8 cellular contexts compared by ENCODE assay signal in the genomic region with DNA sequence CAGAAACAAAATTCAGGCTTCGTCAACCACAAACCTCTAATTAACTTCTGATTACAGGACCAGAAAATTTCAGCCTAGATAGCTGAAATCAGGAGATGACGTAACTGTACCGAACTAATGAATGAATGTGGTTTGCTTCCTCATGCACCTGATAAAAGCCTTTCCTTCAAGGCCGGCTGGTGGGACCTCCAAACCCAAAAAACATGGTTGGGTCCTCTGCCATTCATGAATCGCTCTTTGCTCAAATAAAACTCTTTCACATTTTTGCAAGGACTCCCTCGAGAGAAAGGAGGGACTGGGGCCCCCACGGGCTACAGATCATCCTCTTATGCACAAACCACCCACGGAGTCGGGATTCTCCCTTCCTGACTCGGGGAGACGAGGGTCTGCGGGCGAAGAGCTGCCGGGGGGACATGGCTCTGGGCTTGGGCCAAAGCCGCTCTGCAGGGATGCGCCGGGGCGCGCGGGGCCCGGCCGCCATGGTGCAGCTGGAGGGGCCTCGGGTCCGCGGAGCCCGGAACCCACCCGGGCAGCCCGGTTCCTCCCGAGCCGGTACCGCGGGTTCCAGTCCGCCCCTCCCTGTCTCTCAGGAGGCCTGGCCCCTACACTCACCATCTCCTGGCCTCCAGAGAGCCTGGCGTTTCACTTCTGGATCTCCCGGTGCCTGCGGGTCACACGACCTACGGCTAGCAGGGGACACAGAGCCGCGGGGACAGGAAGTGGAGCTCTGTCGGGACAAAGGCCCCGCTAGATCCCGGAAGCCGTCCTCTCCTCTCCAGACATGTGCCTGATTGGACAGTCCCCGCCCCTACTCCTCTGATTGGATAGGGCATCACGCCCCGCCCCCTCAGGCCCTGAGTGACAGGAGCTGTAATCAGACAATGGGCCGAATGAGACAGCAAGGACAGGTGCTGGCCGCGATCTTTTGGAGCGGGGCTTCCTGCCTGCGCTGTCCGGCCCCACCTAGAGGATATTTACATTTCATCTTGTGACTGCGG. TPM values are rescaled to one million over a fixed set of nuclear protein-coding genes. Genes with fewer than 3 reads are reported as not detected.
DNase-seq lines count a peak whose midpoint lies in the region; ATAC-seq and TF ChIP-seq lines count a peak whose summit lies in the region.

A gene (minus strand): TSS at position 721 of the 998 bp plus-strand sequence. CDS start 106 bp downstream, at position 615.

- intact Hi-C loops in left ventricle myocardium inferior (cut with micrococcal nuclease) (no loop called here), prostate gland (cut with DNase I) (no loop called here)

- peaks cover 24% of the 10 kb centered on the region for H3K9me3 Mint-ChIP-seq in T-helper 1 cell treated with Interleukin-12 subunit alpha and Interleukin-12 subunit beta and Interleukin-4 antibody, amounts not matched to agents 30 μg/mL and 1 μg/mL, for 36 hours

- peak; percentile 99 for ATAC-seq in HG02884 (IDR thresholded peaks at IDR 0.05; ENCODE audit: unreplicated experiment)

- peaks cover 47% of the 10 kb centered on the region for H3K36me3 Mint-ChIP-seq in T-helper 1 cell treated with Interleukin-12 subunit alpha and Interleukin-12 subunit beta and Interleukin-4 antibody, amounts not matched to agents 30 μg/mL and 1 μg/mL, for 36 hours (ENCODE audit: low read depth)

- under 1% methylated on average over 54 of the region's 54 CpGs for WGBS in prostate gland
- 1% methylated on average over 54 of the region's 54 CpGs for WGBS in urinary bladder

- no peaks in the 10 kb centered on the region for H3K27me3 Mint-ChIP-seq in T-helper 1 cell treated with Interleukin-12 subunit alpha and Interleukin-12 subunit beta and Interleukin-4 antibody, amounts not matched to agents 30 μg/mL and 1 μg/mL, for 36 hours (ENCODE audit: low read depth)

- H3K36me3 ChIP-seq in left ventricle myocardium inferior = peaks cover 4% of the 10 kb centered on the region
- no peaks in the 10 kb centered on the region for H3K36me3 ChIP-seq in prostate gland
- no peaks in the 10 kb centered on the region for H3K36me3 ChIP-seq in urinary bladder (ENCODE audit: insufficient read depth)

- H3K4me3 Mint-ChIP-seq in T-helper 1 cell treated with Interleukin-12 subunit alpha and Interleukin-12 subunit beta and Interleukin-4 antibody, amounts not matched to agents 30 μg/mL and 1 μg/mL, for 36 hours = peak within 1 kb of the TSS; percentile 98

- DNase-seq in GM13977 (ENCODE audit: low spot score) (peak; percentile 99), NCI-H1694 (lab: John Stamatoyannopoulos, UW) (peak; percentile 97), amniotic stem cell (lab: John Stamatoyannopoulos, UW) (peak; percentile 94), left ventricle myocardium inferior (peak; percentile 99), prostate gland (ENCODE audit: low spot score) (peak; percentile 98)

- in situ Hi-C loops in GM13977 (cut with MboI; ENCODE audit: low pct_unique_long_range_greater_than_20kb, low sequenced_read_pairs, unreplicated experiment) = no loop called here

- H3K4me3 ChIP-seq in left ventricle myocardium inferior = peak within 1 kb of the TSS; percentile 92
- peak within 1 kb of the TSS; percentile 76 to 77 for H3K4me3 ChIP-seq in prostate gland
- H3K4me3 ChIP-seq in urinary bladder (ENCODE audit: low read depth, low read length) = peak within 1 kb of the TSS; percentile 84

- H3K9me3 ChIP-seq in left ventricle myocardium inferior (replicated peaks) (no peaks in the 10 kb centered on the region), prostate gland (no peaks in the 10 kb centered on the region)

- no peaks in the 10 kb centered on the region for H3K27me3 ChIP-seq in left ventricle myocardium inferior (ENCODE audit: low read depth)
- H3K27me3 ChIP-seq in prostate gland (replicated peaks; ENCODE audit: insufficient read depth) = no peaks in the 10 kb centered on the region

- H3K27ac Mint-ChIP-seq in T-helper 1 cell treated with Interleukin-12 subunit alpha and Interleukin-12 subunit beta and Interleukin-4 antibody, amounts not matched to agents 30 μg/mL and 1 μg/mL, for 36 hours = peak within 1 kb of the TSS; percentile 98

- peaks cover 27% of the 10 kb centered on the region for H3K4me1 Mint-ChIP-seq in T-helper 1 cell treated with Interleukin-12 subunit alpha and Interleukin-12 subunit beta and Interleukin-4 antibody, amounts not matched to agents 30 μg/mL and 1 μg/mL, for 36 hours (ENCODE audit: low read depth)

- TF ChIP-seq CTCF in GM13977 (IDR thresholded peaks at IDR 0.05; ENCODE audit: extremely low read depth, insufficient read depth, missing control alignments) (peak; percentile 9), left ventricle myocardium inferior (IDR thresholded peaks at IDR 0.05; ENCODE audit: borderline replicate concordance) (no peak), prostate gland (IDR thresholded peaks at IDR 0.05) (no peak)

- peak within 1 kb of the TSS; percentile 90 for H3K27ac ChIP-seq in left ventricle myocardium inferior (replicated peaks)
- peak within 1 kb of the TSS; percentile 33 to 69 for H3K27ac ChIP-seq in prostate gland
- H3K27ac ChIP-seq in urinary bladder (ENCODE audit: low read depth) = peak within 1 kb of the TSS; percentile 49

- peak; percentile 77 for TF ChIP-seq POLR2A in prostate gland (IDR thresholded peaks at IDR 0.05)

- H3K4me1 ChIP-seq in left ventricle myocardium inferior (peaks cover 45% of the 10 kb centered on the region), prostate gland (replicated peaks) (peaks cover 10% of the 10 kb centered on the region), urinary bladder (ENCODE audit: insufficient read depth) (no peaks in the 10 kb centered on the region)

RNA-seq across cellular contexts. Expression of the gene that starts here (rescaled TPM):
- total RNA-seq in left ventricle myocardium inferior (8.2 TPM), prostate gland (10 to 100 TPM; 29.6 to 33.2 TPM), urinary bladder (27.0 TPM)
- polyA plus RNA-seq in urinary bladder = 8.0 TPM

Comparison
In these comparisons a context has a peak if more than half of its experiments do, and no peak if none do; other contexts are left out.
1. Peak in every context shown above with its lines: DNase-seq, ATAC-seq, H3K4me3 ChIP-seq and H3K27ac ChIP-seq.